Comparison of ENCODE assay signal across 8 cellular contexts in genomic region chr20:31951203-31951529, GRCh38. TPM values are rescaled to one million over a fixed set of nuclear protein-coding genes. Genes with fewer than 3 reads are reported as not detected.
DNase-seq lines count a peak whose midpoint lies in the region; ATAC-seq and TF ChIP-seq lines count a peak whose summit lies in the region.

No MANE protein-coding gene starts in this region.

- peak overlapping the region; percentile 94 for H3K4me3 Mint-ChIP-seq in neural crest cell

- H3K9ac ChIP-seq in NT2/D1 (ENCODE audit: insufficient read length, low read depth) (peak overlapping the region; percentile 92), endocrine pancreas (ENCODE audit: control insufficient read depth, insufficient read depth, low read length) (peak overlapping the region; percentile 97)

- no peak for TF ChIP-seq CTCF in C4-2B (conservative IDR thresholded peaks at IDR 0.05)
- TF ChIP-seq CTCF in neural crest cell (conservative IDR thresholded peaks at IDR 0.05): no peak

- H3K4me1 Mint-ChIP-seq in neural crest cell: peaks cover 30% of the 10 kb centered on the region

- no peaks in the 10 kb centered on the region for H3K4me1 ChIP-seq in NT2/D1 (ENCODE audit: insufficient read depth, insufficient read length)
- peaks cover 12% of the 10 kb centered on the region for H3K4me1 ChIP-seq in endocrine pancreas (ENCODE audit: control insufficient read depth, insufficient read depth, low read length)

- H3K9me3 Mint-ChIP-seq in neural crest cell: peaks cover 3% of the 10 kb centered on the region

- peaks cover 26% of the 10 kb centered on the region for H3K27me3 Mint-ChIP-seq in neural crest cell (ENCODE audit: low read depth)

- H3K36me3 Mint-ChIP-seq in neural crest cell (ENCODE audit: low read depth): peaks cover 24% of the 10 kb centered on the region

- H3K4me3 ChIP-seq in NT2/D1 (ENCODE audit: insufficient read length, low read depth) (peak overlapping the region; percentile 90), endocrine pancreas (ENCODE audit: control insufficient read depth, insufficient read depth, low read length) (peak overlapping the region; percentile 65)

- DNase-seq in NT2/D1 (ENCODE audit: low read depth, low spot score): no peak
- DNase-seq in neural crest cell (ENCODE audit: low read depth, low spot score): no peak
- DNase-seq in NCI-H2029 (lab: John Stamatoyannopoulos, UW): no peak
- DNase-seq in mucosa of gallbladder (ENCODE audit: low spot score): no peak
- no peak for DNase-seq in HPDE6-E6E7 (ENCODE audit: extremely low spot score)

- H3K9me3 ChIP-seq in NT2/D1 (ENCODE audit: insufficient read depth, low read length) (peaks cover 13% of the 10 kb centered on the region; the same call in 1 of the 2 replicates), endocrine pancreas (ENCODE audit: control insufficient read depth, low read length) (no peaks in the 10 kb centered on the region)

- peak overlapping the region; percentile 97 for H3K27ac Mint-ChIP-seq in neural crest cell (ENCODE audit: unreplicated experiment)

- H3K27me3 ChIP-seq in NT2/D1 (ENCODE audit: insufficient read depth, insufficient read length) (no peaks in the 10 kb centered on the region), endocrine pancreas (ENCODE audit: control insufficient read depth, insufficient read depth, low read length) (no peaks in the 10 kb centered on the region)

- no peak for ATAC-seq in HG03175 (IDR thresholded peaks at IDR 0.05; ENCODE audit: unreplicated experiment)

- H3K36me3 ChIP-seq in NT2/D1 (ENCODE audit: insufficient read depth, insufficient read length, low read length) (peaks cover 45% of the 10 kb centered on the region), endocrine pancreas (ENCODE audit: control insufficient read depth, insufficient read depth, low read length) (peaks cover 11% of the 10 kb centered on the region)

- peak overlapping the region; percentile 88 for H3K27ac ChIP-seq in C4-2B

RNA-seq across cellular contexts. Expression of gene PDRG1, which starts 0.7 kb away (rescaled TPM):
- 32.0 and 34.9 TPM in 2 replicates for total RNA-seq in neural crest cell
- 12.1 TPM for total RNA-seq in mucosa of gallbladder

RNA-seq across cellular contexts. Expression of gene XKR7, which starts 16.8 kb away (rescaled TPM):
- total RNA-seq in neural crest cell (4.5 and 4.9 TPM in 2 replicates), mucosa of gallbladder (not detected)

RNA-seq across cellular contexts. Expression of gene CCM2L, which starts 59.1 kb away (rescaled TPM):
- 0.14 and 0.26 TPM in 2 replicates for total RNA-seq in neural crest cell
- total RNA-seq in mucosa of gallbladder: 5.6 TPM
